Comparison of ENCODE assay signal across 9 cellular contexts in genomic region chr20:9535457-9535856, GRCh38. TPM values are rescaled to one million over a fixed set of nuclear protein-coding genes. Genes with fewer than 3 reads are reported as not detected.
"Had no signal": no experiment of that assay in that cellular context is flagged by ENCODE, and none has a peak within 500 bp of the region (broad histone marks: within the 10 kb centered on the region; RNA-seq: fewer than 3 reads in every experiment).

No MANE protein-coding gene starts in this region.

- H3K27ac Mint-ChIP-seq: GM23338, H9, HFFc6 had no signal

- H3K36me3 ChIP-seq: HAP-1 had no signal

- DNase-seq: GM23248, GOT3, H9, HCEC 1CT, HFFc6 had no signal

- ATAC-seq: GM23338, HCT116 had no signal

- H3K4me3 ChIP-seq: GM23248, GM23338, HAP-1 had no signal

- H3K4me3 Mint-ChIP-seq: GM23338, H9, HFFc6 had no signal

- H3K9ac ChIP-seq: GM23248 had no signal

- H3K27ac ChIP-seq: GM23248 had no signal

- H3K9me3 ChIP-seq: HAP-1 had no signal

- H3K9me3 Mint-ChIP-seq: GM23338, HFFc6 had no signal

- H3K4me2 ChIP-seq: GM23338 had no signal

- H2AFZ ChIP-seq: GM23248, GM23338 had no signal

RNA-seq across cellular contexts. Expression of gene LAMP5, which starts 21.1 kb away (rescaled TPM):
- total RNA-seq: H4, HFFc6 had no signal
- polyA plus RNA-seq: GM23248 had no signal
